In genomic region chr7:130491841-130492518, GRCh38 we compare ENCODE assay signal across 8 cellular contexts. TPM values are rescaled to one million over a fixed set of nuclear protein-coding genes. Genes with fewer than 3 reads are reported as not detected.
DNase-seq lines count a peak whose midpoint lies in the region; ATAC-seq and TF ChIP-seq lines count a peak whose summit lies in the region.

Gene MEST, plus strand, starts transcription at chr7:130492085. Its CDS starts 229 bp downstream, at chr7:130492314.

- H3K9me3 Mint-ChIP-seq in naive thymus-derived CD4-positive, alpha-beta T cell = peaks cover 0 to 8% (median 0%) of the 10 kb centered on the region in 11 donors

- DNase-seq in NCI-H2029 (lab: John Stamatoyannopoulos, UW) = peak; percentile 31
- DNase-seq in NCI-H2029 treated with DMSO at 0.1 percent for 48 hours (lab: John Stamatoyannopoulos, UW) = no peak
- DNase-seq in SJSA1 (ENCODE audit: low read depth in 1 of 2, low spot score in 2 of 2) = no peak
- DNase-seq in epithelial cell of esophagus (ENCODE audit: low read depth) = peak; percentile 34
- peak in 1 of 9 donors; percentile 14 for DNase-seq in naive thymus-derived CD4-positive, alpha-beta T cell
- no peak for DNase-seq in GF-D8 (lab: John Stamatoyannopoulos, UW)

- peaks cover 7% of the 10 kb centered on the region; the same call in 1 of the 2 replicates for H3K9me3 ChIP-seq in SJSA1 (replicated peaks)
- no peaks in the 10 kb centered on the region for H3K9me3 ChIP-seq in naive thymus-derived CD4-positive, alpha-beta T cell (ENCODE audit: control insufficient read depth in 2 of 3, low read length in 3 of 3)

- peak; percentile 39 for ATAC-seq in naive thymus-derived CD4-positive, alpha-beta T cell
- ATAC-seq in HG03469 (IDR thresholded peaks at IDR 0.05; ENCODE audit: unreplicated experiment) (no peak), GM18907 (IDR thresholded peaks at IDR 0.05; ENCODE audit: unreplicated experiment) (no peak)

- CTCF ChIA-PET in naive thymus-derived CD4-positive, alpha-beta T cell (lab: Charles Lee) = no interaction called here

- H3K27me3 ChIP-seq in SJSA1 (replicated peaks) = no peaks in the 10 kb centered on the region
- H3K27me3 ChIP-seq in naive thymus-derived CD4-positive, alpha-beta T cell (ENCODE audit: control insufficient read depth in 2 of 2, insufficient read depth in 2 of 2, low read length in 2 of 2) = peaks cover 0 to 3% of the 10 kb centered on the region in 2 donors

- H3K4me3 Mint-ChIP-seq in naive thymus-derived CD4-positive, alpha-beta T cell = peak within 1 kb of the TSS; percentile 66 to 83 (median 76)

- intact Hi-C loops in naive thymus-derived CD4-positive, alpha-beta T cell (cut with micrococcal nuclease) = loop anchor here in 1 of 2 donors (1.0 kb wide), 1 partner anchor 250 kb away; no protein-coding TSS in a partner anchor

- H3K4me3 ChIP-seq in SJSA1 = peak within 1 kb of the TSS; percentile 58
- peak within 1 kb of the TSS; percentile 49 for H3K4me3 ChIP-seq in epithelial cell of esophagus (ENCODE audit: low read length)
- H3K4me3 ChIP-seq in naive thymus-derived CD4-positive, alpha-beta T cell (ENCODE audit: low read length) = peak within 1 kb of the TSS; percentile 37

- peaks cover 31% of the 10 kb centered on the region for H3K4me1 ChIP-seq in SJSA1 (replicated peaks)
- H3K4me1 ChIP-seq in naive thymus-derived CD4-positive, alpha-beta T cell (ENCODE audit: control insufficient read depth in 2 of 2, insufficient read depth in 2 of 2, low read length in 2 of 2) = peaks cover 0 to 5% of the 10 kb centered on the region in 2 donors

- H3K27me3 Mint-ChIP-seq in naive thymus-derived CD4-positive, alpha-beta T cell = peaks cover 12 to 72% (median 42%) of the 10 kb centered on the region in 5 donors

- H3K4me1 Mint-ChIP-seq in naive thymus-derived CD4-positive, alpha-beta T cell = peaks cover 7 to 22% (median 20%) of the 10 kb centered on the region in 7 donors

- H3K27ac ChIP-seq in SJSA1 = no peak within 1 kb of the TSS
- H3K27ac ChIP-seq in naive thymus-derived CD4-positive, alpha-beta T cell (ENCODE audit: low read depth, low read length) = no peak within 1 kb of the TSS

- no peak for TF ChIP-seq CTCF in epithelial cell of esophagus (IDR thresholded peaks at IDR 0.05; ENCODE audit: insufficient read depth, low read depth, low read length, missing control alignments)

- H3K36me3 Mint-ChIP-seq in naive thymus-derived CD4-positive, alpha-beta T cell = peaks cover 0 to 7% (median 2%) of the 10 kb centered on the region in 5 donors

- POLR2A ChIA-PET in naive thymus-derived CD4-positive, alpha-beta T cell (lab: Charles Lee) = no interaction called here

- no peaks in the 10 kb centered on the region for H3K36me3 ChIP-seq in SJSA1
- no peaks in the 10 kb centered on the region for H3K36me3 ChIP-seq in naive thymus-derived CD4-positive, alpha-beta T cell (ENCODE audit: control insufficient read depth in 2 of 3, insufficient read depth in 3 of 3, low read length in 3 of 3)

- H3K27ac Mint-ChIP-seq in naive thymus-derived CD4-positive, alpha-beta T cell = peak within 1 kb of the TSS in 1 of 9 donors; percentile 25

RNA-seq across cellular contexts. Expression of gene MEST, which starts in this region (rescaled TPM):
- total RNA-seq in SJSA1 (2014; rRNA removed; shearing (Covaris generic)) = 149 and 223 TPM in 2 replicates
- 1 to 10 TPM; 1.6 to 5.0 (median 4.1) TPM for total RNA-seq in naive thymus-derived CD4-positive, alpha-beta T cell
- polyA plus RNA-seq in naive thymus-derived CD4-positive, alpha-beta T cell = 1 to 10 TPM; 7.0 to 8.7 TPM

Comparison
In these comparisons a context has a peak if more than half of its experiments do, and no peak if none do; other contexts are left out.
1. RNA of gene MEST (total RNA-seq): 149 to 223 TPM in SJSA1; 1.6 to 5.0 TPM in naive thymus-derived CD4-positive, alpha-beta T cell; every median in the first group is over 10 times any median in the second.
2. DNase-seq: peak in NCI-H2029 (single experiment) and epithelial cell of esophagus (single experiment); none in NCI-H2029 treated with DMSO at 0.1 percent for 48 hours (single experiment), SJSA1 (0 of 2) and GF-D8 (single experiment).
3. Peak in every context shown above with its lines, with median percentiles within 50 percentile points of each other: H3K4me3 ChIP-seq.